In the genomic region with DNA sequence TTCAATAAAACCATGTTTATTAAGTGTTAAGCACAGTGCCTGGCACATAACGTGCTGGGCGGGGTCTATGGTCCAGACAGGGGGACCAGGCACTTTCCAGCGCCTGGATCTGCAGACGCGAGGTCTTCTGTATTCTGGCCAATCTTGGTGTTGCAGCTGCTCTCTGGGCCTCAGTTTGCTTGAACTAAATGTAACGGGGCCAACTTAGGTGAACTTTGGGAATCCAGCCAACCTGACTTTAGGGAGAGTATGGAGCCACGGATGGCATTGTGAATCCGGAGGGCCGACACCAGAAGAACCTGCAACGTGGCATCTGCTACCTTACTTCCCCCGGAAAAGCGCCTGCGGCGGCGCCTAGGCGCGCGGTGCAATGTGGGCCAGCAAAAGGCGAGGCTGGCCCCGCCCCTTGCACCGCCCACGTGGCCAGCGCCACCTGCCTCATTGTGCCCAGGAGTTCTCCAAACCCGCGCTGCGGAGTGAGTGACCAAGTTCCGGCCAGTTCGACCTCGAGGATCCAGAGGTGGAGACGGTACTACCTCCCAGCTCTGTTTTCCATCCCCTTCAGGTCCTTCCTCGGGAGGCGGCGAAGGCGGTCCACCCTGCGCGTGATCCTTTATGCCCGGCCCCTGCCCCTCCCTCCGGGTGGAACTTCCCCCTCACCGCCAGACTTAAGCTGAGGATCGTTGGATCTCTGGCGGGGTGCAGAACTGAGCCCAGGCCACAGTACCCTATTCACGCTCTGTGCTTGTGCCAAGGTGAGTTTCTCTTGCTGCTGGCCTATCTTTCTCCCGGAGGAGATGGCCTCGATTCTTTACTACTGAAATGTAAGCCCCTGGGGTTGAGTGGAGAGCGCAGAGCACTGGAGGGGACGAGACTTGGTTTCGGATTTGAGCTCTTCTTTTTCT, we compare ENCODE assay signal across 8 cellular contexts. TPM values are rescaled to one million over a fixed set of nuclear protein-coding genes. Genes with fewer than 3 reads are reported as not detected.
A peak's percentile ranks its signal among the peaks of the same experiment; 100 is the strongest.
DNase-seq lines count a peak whose midpoint lies in the region; ATAC-seq, FAIRE-seq and TF ChIP-seq lines count a peak whose summit lies in the region.

A gene (plus strand): TSS at position 426 of the 905 bp plus-strand sequence. CDS start 10,969 bp downstream, outside the sequence.

- POLR2A ChIA-PET in H1 (lab: Charles Lee; ENCODE audit: partially characterized antibody) = interaction anchor here (0.7 to 35.7 kb wide), 19 partner anchors 9 to 829 kb away, joined by 3 to 741 read pairs (median 6); a partner anchor contains a TSS

- H3K4me1 ChIP-seq in H1 (replicated peaks in 1 of 4; ENCODE audit: control insufficient read depth in 3 of 4, insufficient read depth in 4 of 4, low read length in 3 of 4) (peaks cover 0 to 4% (median 1%) of the 10 kb centered on the region in 4 experiments; a peak in 3 of 7 replicates), mesenchymal stem cell (ENCODE audit: control insufficient read depth, insufficient read depth, low read depth, low read length) (peaks cover 8% of the 10 kb centered on the region)

- H3K79me1 ChIP-seq in H1 (ENCODE audit: low read depth, low read length) (peaks cover 6% of the 10 kb centered on the region; the same call in 1 of the 2 replicates), mesenchymal stem cell (replicated peaks; ENCODE audit: low read length, poor library complexity, severe bottlenecking) (peaks cover 4% of the 10 kb centered on the region)

- peaks cover 10 to 40% of the 10 kb centered on the region in 2 experiments for H3K79me2 ChIP-seq in H1 (ENCODE audit: control insufficient read depth in 1 of 2, insufficient read depth in 2 of 2, low read length in 2 of 2)

- peaks cover 8% of the 10 kb centered on the region for H3K23me2 ChIP-seq in H1 (ENCODE audit: low read depth, low read length)

- H3K9me3 ChIP-seq in H1 (ENCODE audit: insufficient read depth in 2 of 2, low read depth in 1 of 2, low read length in 1 of 2) (no peaks in the 10 kb centered on the region), mesenchymal stem cell (ENCODE audit: control insufficient read depth, low read length) (no peaks in the 10 kb centered on the region)

- H4K8ac ChIP-seq in H1 (ENCODE audit: extremely low read depth, insufficient read depth, low read length) (peak within 1 kb of the TSS; percentile 93; the same call in 1 of the 2 replicates), mesenchymal stem cell (ENCODE audit: low read length) (peak within 1 kb of the TSS; percentile 95)

- H2BK15ac ChIP-seq in H1 (ENCODE audit: low read length) (peak within 1 kb of the TSS; percentile 93; the same call in 1 of the 2 replicates), mesenchymal stem cell (ENCODE audit: low read depth, poor library complexity, severe bottlenecking) (peak within 1 kb of the TSS; percentile 44)

- H3K4me3 ChIP-seq in H1 (ENCODE audit: extremely low read depth in 1 of 4, insufficient read depth in 2 of 4, low read depth in 3 of 4, low read length in 4 of 4) (peak within 1 kb of the TSS; percentile 82 to 95 (median 90)), mesenchymal stem cell (ENCODE audit: insufficient read depth in 1 of 2, low read depth in 1 of 2, low read length in 2 of 2) (peak within 1 kb of the TSS; percentile 71 to 95)

- peak; percentile 77 for DNase-seq in COR-L47 (lab: John Stamatoyannopoulos, UW)
- peak; percentile 81 for DNase-seq in HTR-8/SVneo (ENCODE audit: insufficient read length, low spot score)
- peak; percentile 87 for DNase-seq in NOMO-1 treated with DMSO at 0.1 percent for 48 hours (lab: John Stamatoyannopoulos, UW; ENCODE audit: unreplicated experiment)
- DNase-seq in activated CD8-positive, alpha-beta memory T cell treated with anti-CD3 and anti-CD28 coated beads for 4 hours (ENCODE audit: low read depth in 2 of 2) = peak; percentile 69 to 78
- DNase-seq in H1 (ENCODE audit: low read depth in 1 of 2, low spot score in 2 of 2) = peak; percentile 78 to 93
- peak; percentile 83 for DNase-seq in mesenchymal stem cell
- DNase-seq in stimulated activated CD8-positive, alpha-beta memory T cell treated with anti-CD3 and anti-CD28 coated beads, Interleukin-12 subunit alpha, Interleukin-12 subunit beta, amount 100 ng/mL, for 4 hours (ENCODE audit: low read depth) = peak; percentile 83

- no peak; a peak in 1 of 4 replicates for TF ChIP-seq CTCF in H1 (IDR thresholded peaks at IDR 0.05; ENCODE audit: control extremely low read depth in 1 of 3, insufficient read depth in 1 of 3, low read depth in 1 of 3, low read length in 3 of 3)

- peak within 1 kb of the TSS; percentile 24; the same call in 1 of the 2 replicates for H2AK5ac ChIP-seq in H1 (ENCODE audit: low read depth, low read length)
- peak within 1 kb of the TSS; percentile 58 for H2AK5ac ChIP-seq in mesenchymal stem cell (ENCODE audit: low read length, severe bottlenecking)

- H3K9ac ChIP-seq in H1 (replicated peaks in 1 of 4; ENCODE audit: extremely low read depth in 1 of 4, low read depth in 3 of 4, low read length in 3 of 4) (peak within 1 kb of the TSS; percentile 88 to 96 (median 92)), mesenchymal stem cell (ENCODE audit: low read length) (peak within 1 kb of the TSS; percentile 91)

- peak; percentile 85 for ATAC-seq in GM21367 (IDR thresholded peaks at IDR 0.05; ENCODE audit: unreplicated experiment)

- TF ChIP-seq EP300 in H1 (IDR thresholded peaks at IDR 0.05; ENCODE audit: borderline replicate concordance in 1 of 2, low read depth in 2 of 2, low read length in 2 of 2) = peak in 1 of 2 experiments; percentile 10; a peak in 1 of 3 replicates

- H3K36me3 ChIP-seq in H1 (ENCODE audit: control insufficient read depth in 2 of 4, insufficient read depth in 4 of 4, low read length in 3 of 4) (peaks cover 5 to 28% (median 14%) of the 10 kb centered on the region in 4 experiments), mesenchymal stem cell (ENCODE audit: control insufficient read depth in 1 of 2, insufficient read depth in 2 of 2, low read depth in 1 of 2, low read length in 2 of 2) (peaks cover 7 to 11% of the 10 kb centered on the region in 2 experiments)

- peak within 1 kb of the TSS; percentile 87; the same call in 1 of the 2 replicates for H2BK12ac ChIP-seq in H1 (ENCODE audit: low read depth, low read length)
- peak within 1 kb of the TSS in 1 of 2 experiments; percentile 56 for H2BK12ac ChIP-seq in mesenchymal stem cell (ENCODE audit: low read length in 2 of 2)

- H3K27ac ChIP-seq in H1 (ENCODE audit: low read depth, low read length) (peak within 1 kb of the TSS; percentile 88), mesenchymal stem cell (ENCODE audit: low read length, poor library complexity, severe bottlenecking) (peak within 1 kb of the TSS; percentile 92)

- H2BK5ac ChIP-seq in H1 (ENCODE audit: low read depth, low read length) = peak within 1 kb of the TSS; percentile 96
- H2BK5ac ChIP-seq in mesenchymal stem cell (ENCODE audit: low read depth, low read length, poor library complexity, severe bottlenecking) = peak within 1 kb of the TSS; percentile 71

- H3K27me3 ChIP-seq in H1 (replicated peaks in 1 of 4; ENCODE audit: control insufficient read depth in 3 of 4, extremely low read depth in 1 of 4, insufficient read depth in 3 of 4, low read length in 3 of 4) = no peaks in the 10 kb centered on the region
- no peaks in the 10 kb centered on the region for H3K27me3 ChIP-seq in mesenchymal stem cell (ENCODE audit: control insufficient read depth in 1 of 2, insufficient read depth in 1 of 2, low read length in 2 of 2)

- FAIRE-seq in HTR-8/SVneo (lab: Jason Lieb, UNC) = no peak
- FAIRE-seq in H1 (lab: Jason Lieb, UNC) = no peak

- peak; percentile 90 to 99 for TF ChIP-seq POLR2A in H1 (IDR thresholded peaks at IDR 0.05; ENCODE audit: control extremely low read depth in 1 of 2, low read depth in 2 of 2, low read length in 2 of 2)

- peak within 1 kb of the TSS; percentile 92 for H4K5ac ChIP-seq in H1 (ENCODE audit: insufficient read length, low read depth, low read length)

- peak within 1 kb of the TSS; percentile 69 for H2BK120ac ChIP-seq in H1 (replicated peaks; ENCODE audit: low read depth, low read length)
- peak within 1 kb of the TSS; percentile 82 for H2BK120ac ChIP-seq in mesenchymal stem cell (ENCODE audit: low read depth, low read length)

- peak within 1 kb of the TSS; percentile 85 for H3K56ac ChIP-seq in H1 (replicated peaks; ENCODE audit: insufficient read length, low read depth, low read length)

- no peak within 1 kb of the TSS for H3K14ac ChIP-seq in H1 (ENCODE audit: insufficient read length)
- H3K14ac ChIP-seq in mesenchymal stem cell (ENCODE audit: low read length in 2 of 2) = peak within 1 kb of the TSS in 1 of 2 experiments; percentile 61

- peaks cover under 1 to 4% of the 10 kb centered on the region in 2 experiments for H4K20me1 ChIP-seq in H1 (replicated peaks in 1 of 2; ENCODE audit: control insufficient read depth in 1 of 2, insufficient read depth in 2 of 2, low read length in 2 of 2)

- peak within 1 kb of the TSS; percentile 6; the same call in 1 of the 2 replicates for H2AFZ ChIP-seq in H1 (ENCODE audit: low read length)
- H2AFZ ChIP-seq in mesenchymal stem cell (ENCODE audit: low read depth, low read length) = peak within 1 kb of the TSS; percentile 75

- peak within 1 kb of the TSS; percentile 87 for H3K4ac ChIP-seq in H1 (replicated peaks; ENCODE audit: insufficient read length, low read depth, low read length)
- H3K4ac ChIP-seq in mesenchymal stem cell (ENCODE audit: low read depth in 1 of 2, low read length in 2 of 2) = peak within 1 kb of the TSS; percentile 93 to 95

- no peak for TF ChIP-seq RAD21 in H1 (IDR thresholded peaks at IDR 0.05 in 1 of 2, conservative IDR thresholded peaks at IDR 0.05 in 1 of 2; ENCODE audit: low read depth in 2 of 2, low read length in 2 of 2)

- H3K18ac ChIP-seq in H1 (ENCODE audit: extremely low read depth, low read length) = peak within 1 kb of the TSS; percentile 99
- peak within 1 kb of the TSS; percentile 92 to 98 for H3K18ac ChIP-seq in mesenchymal stem cell (ENCODE audit: low read depth in 1 of 2, low read length in 2 of 2)

- CTCF ChIA-PET in H1 (lab: Charles Lee; ENCODE audit: partially characterized antibody) = interaction anchor here (0.5 to 2.5 kb wide), 6 partner anchors 15 to 595 kb away, joined by 3 to 20 read pairs (median 6); no protein-coding TSS in a partner anchor

- H3K4me2 ChIP-seq in H1 (ENCODE audit: insufficient read depth in 1 of 2, low read depth in 2 of 2, low read length in 2 of 2) (peak within 1 kb of the TSS; percentile 59 to 76), mesenchymal stem cell (ENCODE audit: low read length, poor library complexity, severe bottlenecking) (peak within 1 kb of the TSS; percentile 74)

- H2BK20ac ChIP-seq in H1 (ENCODE audit: low read length) = no peak within 1 kb of the TSS

- H3K23ac ChIP-seq in H1 (ENCODE audit: insufficient read length) (no peak within 1 kb of the TSS), mesenchymal stem cell (ENCODE audit: low read length in 2 of 2) (peak within 1 kb of the TSS in 1 of 2 experiments; percentile 14)

- WGBS in H1 (ENCODE audit: extremely low coverage in 1 of 2, insufficient coverage in 1 of 2, insufficient read length in 1 of 2, insufficient replicate concordance in 2 of 2, low coverage in 1 of 2, low lambda C conversion rate in 2 of 2, missing lambda C conversion rate in 1 of 2), 2 experiments = 7% methylated on average over 46 of the region's 47 CpGs; no CpG with 5 or more reads in 1 of the 2 experiments
- WGBS in mesenchymal stem cell = 9% methylated on average over 44 of the region's 47 CpGs

- H4K91ac ChIP-seq in H1 (replicated peaks; ENCODE audit: insufficient read length, low read length) = peak within 1 kb of the TSS; percentile 81
- peak within 1 kb of the TSS; percentile 97 for H4K91ac ChIP-seq in mesenchymal stem cell (ENCODE audit: low read length)

RNA-seq across cellular contexts. Expression of the gene that starts here (rescaled TPM):
- total RNA-seq in H1 (2021; fragmentation: NEBNext Ultra II Directional; extraction: Animal tissue kit (Norgen Biotek cat#: 25700)) = 334 and 344 TPM in 2 replicates
- 399 and 435 TPM in 2 replicates for polyA plus RNA-seq in H1 (2011; rRNA removed)
- 455 TPM for polyA plus RNA-seq in H1 (2011; cell fraction: cytosol; rRNA removed)
- polyA plus RNA-seq in H1 (2011; cell fraction: nucleus; rRNA removed) = 500 TPM
- 273 to 514 TPM (median 449 TPM) in 4 replicates for polyA plus RNA-seq in H1 (2012, experiment 1 of 2)
- polyA plus RNA-seq in H1 (2012, experiment 2 of 2) = 457 TPM
- polyA plus RNA-seq in H1 (2013, experiment 1 of 2) = 245 TPM
- polyA plus RNA-seq in H1 (2013, experiment 2 of 2) = 249 TPM
- 363 and 374 TPM in 2 replicates for polyA minus RNA-seq in H1 (2011; rRNA and poly(A)+ RNA removed)
- polyA minus RNA-seq in H1 (2011; cell fraction: cytosol; rRNA and poly(A)+ RNA removed) = 211 TPM
- polyA minus RNA-seq in H1 (2011; cell fraction: nucleus; rRNA and poly(A)+ RNA removed) = 181 TPM
- polyA plus RNA-seq in mesenchymal stem cell (2013, experiment 1 of 2) = 163 TPM
- polyA plus RNA-seq in mesenchymal stem cell (2013, experiment 2 of 2) = 181 TPM

Comparison
In these comparisons a context has a peak if more than half of its experiments do, and no peak if none do; other contexts are left out.
1. Peak in every context shown above with its lines: DNase-seq, ATAC-seq, H3K4me3 ChIP-seq and H3K27ac ChIP-seq.